Comparison of ENCODE assay signal across 8 cellular contexts in the genomic region with DNA sequence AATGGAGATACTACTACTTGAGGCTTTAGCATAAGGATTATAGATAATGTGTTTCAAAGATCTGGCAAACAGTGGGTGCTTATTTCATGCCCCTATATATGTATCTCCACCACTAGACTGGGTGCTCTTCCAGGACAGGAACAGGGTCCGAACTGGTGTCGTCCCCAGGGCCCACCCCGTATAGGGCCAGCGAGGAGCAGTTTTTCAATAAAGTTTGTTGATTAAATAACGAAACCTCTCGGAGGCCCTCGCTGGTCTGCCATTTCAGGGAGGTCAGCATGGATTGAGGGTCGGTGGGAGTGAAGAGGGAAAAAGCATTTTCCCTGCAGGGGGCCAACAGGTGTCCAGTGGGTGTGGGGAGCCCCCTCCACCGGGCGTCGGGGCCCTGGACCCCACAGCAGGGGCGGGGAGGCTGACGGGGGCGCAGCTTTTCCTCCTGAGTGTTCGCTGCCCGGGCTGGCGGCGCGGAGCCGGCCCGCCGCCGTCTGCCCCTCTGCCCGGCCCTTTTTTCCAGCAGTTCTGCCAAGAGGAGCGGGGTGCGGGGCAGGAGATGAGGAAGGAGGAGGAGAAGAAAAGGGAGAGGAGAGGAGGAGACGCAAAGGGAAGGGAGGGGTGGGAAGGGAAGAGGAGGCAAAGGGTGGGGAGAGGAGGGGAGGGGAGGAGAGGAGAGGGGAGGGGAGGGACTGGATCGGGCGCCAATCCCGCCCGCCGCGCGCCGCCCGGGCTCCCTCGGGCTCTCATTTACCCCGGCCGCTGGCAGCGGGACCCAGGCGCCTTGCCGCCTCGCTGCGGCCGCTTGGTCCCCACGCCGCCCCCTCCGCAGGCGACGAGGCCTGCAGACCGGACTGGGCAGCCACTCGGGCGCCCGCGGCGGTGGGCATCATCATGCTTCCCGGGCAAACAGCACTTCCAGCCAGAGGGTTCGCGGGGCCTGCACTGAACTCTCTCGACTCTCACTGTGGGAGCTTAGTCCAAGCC.
DNase-seq lines count a peak whose midpoint lies in the region; ATAC-seq and TF ChIP-seq lines count a peak whose summit lies in the region.

No MANE protein-coding gene starts in this region.

- peaks cover 41% of the 10 kb centered on the region for H3K27me3 Mint-ChIP-seq in activated naive CD8-positive, alpha-beta T cell treated with anti-CD3 and anti-CD28 coated beads for 36 hours
- peaks cover 10% of the 10 kb centered on the region for H3K27me3 Mint-ChIP-seq in osteocyte (ENCODE audit: unreplicated experiment)

- H3K9me3 ChIP-seq in HAP-1 (no peaks in the 10 kb centered on the region), heart left ventricle (no peaks in the 10 kb centered on the region)

- H3K36me3 Mint-ChIP-seq in activated naive CD8-positive, alpha-beta T cell treated with anti-CD3 and anti-CD28 coated beads for 36 hours, result no peaks in the 10 kb centered on the region
- no peaks in the 10 kb centered on the region for H3K36me3 Mint-ChIP-seq in osteocyte (ENCODE audit: unreplicated experiment)

- H3K36me3 ChIP-seq in HAP-1 (replicated peaks) (no peaks in the 10 kb centered on the region), heart left ventricle (no peaks in the 10 kb centered on the region)

- 4 to 10% (median 6%) methylated on average over 55 to 60 of the region's 60 CpGs for WGBS in heart left ventricle, 4 donors

- TF ChIP-seq POLR2A in heart left ventricle (IDR thresholded peaks at IDR 0.05), result no peak

- no peaks in the 10 kb centered on the region for H3K9me3 Mint-ChIP-seq in activated naive CD8-positive, alpha-beta T cell treated with anti-CD3 and anti-CD28 coated beads for 36 hours
- no peaks in the 10 kb centered on the region for H3K9me3 Mint-ChIP-seq in osteocyte (ENCODE audit: unreplicated experiment)

- H3K4me1 ChIP-seq in HAP-1 (no peaks in the 10 kb centered on the region; the same call in 1 of the 2 replicates), heart left ventricle (peaks cover 0 to 26% (median 9%) of the 10 kb centered on the region in 12 donors)

- DNase-seq in HAP-1 (ENCODE audit: low spot score in 2 of 2) (peak; percentile 8 to 65), heart left ventricle (peak in 4 of 5 donors; percentile 42 to 49 (median 44)), osteocyte (ENCODE audit: extremely low spot score, unreplicated experiment) (no peak), HUDEP-2 (lab: John Stamatoyannopoulos, UW; ENCODE audit: unreplicated experiment in 76 of 76) (no peak), COR-L47 (lab: John Stamatoyannopoulos, UW) (no peak), NCI-H1694 treated with DMSO at 0.1 percent for 48 hours (lab: John Stamatoyannopoulos, UW) (no peak)
- no peak for DNase-seq in activated naive CD8-positive, alpha-beta T cell treated with anti-CD3 and anti-CD28 coated beads for 36 hours

- H3K4me1 Mint-ChIP-seq in activated naive CD8-positive, alpha-beta T cell treated with anti-CD3 and anti-CD28 coated beads for 36 hours, result peaks cover 8% of the 10 kb centered on the region
- peaks cover 22% of the 10 kb centered on the region for H3K4me1 Mint-ChIP-seq in osteocyte (ENCODE audit: unreplicated experiment)

- peak overlapping the region in 4 of 12 donors; percentile 26 to 60 (median 28) for H3K27ac ChIP-seq in heart left ventricle

- peak overlapping the region; percentile 64 for H3K4me3 Mint-ChIP-seq in activated naive CD8-positive, alpha-beta T cell treated with anti-CD3 and anti-CD28 coated beads for 36 hours
- H3K4me3 Mint-ChIP-seq in osteocyte (ENCODE audit: unreplicated experiment), result peak overlapping the region; percentile 60

- H3K4me3 ChIP-seq in HAP-1 (peak overlapping the region; percentile 12), heart left ventricle (peak overlapping the region in 11 of 12 donors; percentile 26 to 61 (median 53))

- ATAC-seq in heart left ventricle (peak in 3 of 4 donors; percentile 44 to 67 (median 52)), GM19023 (IDR thresholded peaks at IDR 0.05; ENCODE audit: unreplicated experiment) (no peak)

- H3K27me3 ChIP-seq in HAP-1 (ENCODE audit: low read depth) (peaks cover 71% of the 10 kb centered on the region), heart left ventricle (peaks cover 0 to 23% (median 9%) of the 10 kb centered on the region in 9 donors)

- no peak overlapping the region for H3K27ac Mint-ChIP-seq in activated naive CD8-positive, alpha-beta T cell treated with anti-CD3 and anti-CD28 coated beads for 36 hours
- H3K27ac Mint-ChIP-seq in osteocyte (ENCODE audit: unreplicated experiment), result peak overlapping the region; percentile 15

- TF ChIP-seq CTCF in heart left ventricle (IDR thresholded peaks at IDR 0.05) (no peak), osteocyte (IDR thresholded peaks at IDR 0.05) (no peak)

- intact Hi-C loops in heart left ventricle (cut with DNase I), result loop anchor here in 1 of 10 donors (10.0 kb wide), 1 partner anchor 80 kb away; a partner anchor contains a TSS

- in situ Hi-C loops in HAP-1 (cut with MboI; ENCODE audit: low sequenced_read_pairs), result no loop called here

Comparison
In these comparisons a context has a peak if more than half of its experiments do, and no peak if none do; other contexts are left out.
1. DNase-seq: peak in HAP-1 (2 of 2) and heart left ventricle (4 of 5); none in activated naive CD8-positive, alpha-beta T cell treated with anti-CD3 and anti-CD28 coated beads for 36 hours (single experiment), osteocyte (single experiment), HUDEP-2 (0 of 76), COR-L47 (single experiment) and NCI-H1694 treated with DMSO at 0.1 percent for 48 hours (single experiment).